ENCODE assay signal across 8 cellular contexts in the genomic region with DNA sequence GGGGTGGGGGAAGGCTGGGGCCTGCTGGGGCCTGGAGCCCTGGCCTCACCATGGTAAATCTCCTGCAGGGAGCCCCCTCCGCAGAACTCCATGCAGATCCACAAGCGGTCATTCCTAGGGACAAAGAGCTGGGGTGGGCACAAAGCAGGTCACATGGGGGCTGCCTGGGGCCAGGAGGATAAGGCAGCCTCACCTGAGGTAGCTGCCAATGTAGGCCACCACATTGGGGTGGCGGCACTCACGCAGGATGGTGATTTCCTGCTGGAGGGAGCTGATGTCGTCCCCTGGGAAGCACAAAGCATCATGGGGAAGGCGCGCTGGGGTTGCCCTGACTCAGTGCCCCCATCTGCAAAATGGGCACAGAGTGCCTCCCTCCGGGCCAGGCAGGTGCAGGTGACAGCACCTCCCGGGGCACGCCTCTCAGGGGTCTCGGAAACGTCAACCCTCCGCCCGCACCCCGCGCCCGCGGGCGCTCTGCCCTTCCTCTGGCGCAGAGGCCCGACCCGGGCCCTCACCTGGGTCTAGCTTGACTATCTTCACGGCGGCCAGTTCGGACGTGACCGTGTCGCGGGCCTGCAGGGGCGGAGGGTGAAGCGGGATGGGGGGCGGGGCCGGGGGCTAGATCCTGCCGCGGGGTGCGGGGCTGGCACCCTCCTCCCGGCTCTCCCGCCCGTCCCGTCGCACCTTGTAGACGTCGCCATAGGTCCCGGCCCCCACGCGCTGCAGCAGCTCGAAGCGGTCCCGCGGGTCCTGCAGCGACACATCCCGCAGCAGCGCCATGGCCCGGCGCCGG. TPM values are rescaled to one million over a fixed set of nuclear protein-coding genes. Genes with fewer than 3 reads are reported as not detected.
DNase-seq lines count a peak whose midpoint lies in the region; ATAC-seq, FAIRE-seq and TF ChIP-seq lines count a peak whose summit lies in the region.

No MANE protein-coding gene starts in this region.

- no peaks in the 10 kb centered on the region for H3K27me3 ChIP-seq in parathyroid adenoma (ENCODE audit: control insufficient read depth, insufficient read depth, low read length)

- DNase-seq in activated B cell treated with CpG ODN at 0.5 μM for 24 hours: peak; percentile 52
- DNase-seq in epithelial cell of esophagus (ENCODE audit: low read depth): no peak
- DNase-seq in dedifferentiated amniotic fluid mesenchymal stem cell (ENCODE audit: extremely low spot score): no peak
- no peak for DNase-seq in frontal cortex (ENCODE audit: low spot score in 2 of 2)
- no peak for DNase-seq in MV-4-11 (lab: John Stamatoyannopoulos, UW)

- no peak for FAIRE-seq in frontal cortex (lab: Jason Lieb, UNC)

- peak overlapping the region; percentile 83 for H2AFZ ChIP-seq in parathyroid adenoma

- no peaks in the 10 kb centered on the region for H3K9me3 Mint-ChIP-seq in activated B cell treated with CpG ODN at 0.5 μM for 24 hours

- no peaks in the 10 kb centered on the region for H3K36me3 ChIP-seq in parathyroid adenoma (ENCODE audit: control insufficient read depth, insufficient read depth, low read length)

- ATAC-seq in GM18511 (IDR thresholded peaks at IDR 0.05; ENCODE audit: unreplicated experiment) (peak; percentile 40), HG02798 (IDR thresholded peaks at IDR 0.05; ENCODE audit: poor library complexity, unreplicated experiment) (peak; percentile 6), activated B cell treated with CpG ODN at 0.5 μM for 24 hours (ENCODE audit: low read depth) (peak; percentile 17)

- POLR2A ChIA-PET in activated B cell treated with CpG ODN at 0.5 μM for 24 hours (lab: Charles Lee): interaction anchor here (0.8 to 7.1 kb wide), 18 partner anchors 8 to 331 kb away, joined by 3 to 86 read pairs (median 6); a partner anchor contains a TSS

- H3K9ac ChIP-seq in parathyroid adenoma: no peak overlapping the region

- intact Hi-C loops in activated B cell treated with CpG ODN at 0.5 μM for 24 hours (cut with micrococcal nuclease): loop anchor here (1.0 to 5.0 kb wide), 6 partner anchors 8 to 210 kb away; a partner anchor contains a TSS

- peak overlapping the region; percentile 83 for H3K4me3 Mint-ChIP-seq in activated B cell treated with CpG ODN at 0.5 μM for 24 hours

- H3K4me1 ChIP-seq in parathyroid adenoma: peaks cover 5% of the 10 kb centered on the region

- H3K4me1 Mint-ChIP-seq in activated B cell treated with CpG ODN at 0.5 μM for 24 hours: peaks cover 49% of the 10 kb centered on the region

- H3K4me2 ChIP-seq in parathyroid adenoma (ENCODE audit: low read length): peak overlapping the region; percentile 44

- no peaks in the 10 kb centered on the region for H3K27me3 Mint-ChIP-seq in activated B cell treated with CpG ODN at 0.5 μM for 24 hours

- H3K4me3 ChIP-seq in epithelial cell of esophagus (ENCODE audit: low read length) (peak overlapping the region; percentile 40), parathyroid adenoma (ENCODE audit: low read depth, low read length) (peak overlapping the region; percentile 42)

- H3K27ac Mint-ChIP-seq in activated B cell treated with CpG ODN at 0.5 μM for 24 hours: peak overlapping the region; percentile 91

- H3K9me3 ChIP-seq in parathyroid adenoma (ENCODE audit: control insufficient read depth, low read length): no peaks in the 10 kb centered on the region

- H3K27ac ChIP-seq in parathyroid adenoma: peak overlapping the region; percentile 15

- H3K79me2 ChIP-seq in parathyroid adenoma: no peaks in the 10 kb centered on the region

- TF ChIP-seq CTCF in activated B cell treated with CpG ODN at 0.5 μM for 24 hours (IDR thresholded peaks at IDR 0.05): no peak
- no peak for TF ChIP-seq CTCF in epithelial cell of esophagus (IDR thresholded peaks at IDR 0.05; ENCODE audit: insufficient read depth, low read depth, low read length, missing control alignments)
- no peak for TF ChIP-seq CTCF in parathyroid adenoma (IDR thresholded peaks at IDR 0.05)

- H3K36me3 Mint-ChIP-seq in activated B cell treated with CpG ODN at 0.5 μM for 24 hours (ENCODE audit: low read depth): peaks cover 39% of the 10 kb centered on the region

- CTCF ChIA-PET in activated B cell treated with CpG ODN at 0.5 μM for 24 hours (lab: Charles Lee): interaction anchor here (0.7 to 5.1 kb wide), 4 partner anchors 9 to 114 kb away, joined by 3 to 29 read pairs (median 5); no protein-coding TSS in a partner anchor

RNA-seq across cellular contexts. Expression of a gene that starts 0.4 kb away (rescaled TPM):
- total RNA-seq in activated B cell treated with CpG ODN at 0.5 μM for 24 hours (69.1 and 73.6 TPM in 2 replicates), frontal cortex (7.3 TPM)

RNA-seq across cellular contexts. Expression of a gene that starts 7.8 kb away (rescaled TPM):
- 35.1 and 44.6 TPM in 2 replicates for total RNA-seq in activated B cell treated with CpG ODN at 0.5 μM for 24 hours
- 11.8 TPM for total RNA-seq in frontal cortex

RNA-seq across cellular contexts. Expression of a gene that starts 24.2 kb away (rescaled TPM):
- 640 and 687 TPM in 2 replicates for total RNA-seq in activated B cell treated with CpG ODN at 0.5 μM for 24 hours
- 62.4 TPM for total RNA-seq in frontal cortex

RNA-seq across cellular contexts. Expression of a gene that starts 41.9 kb away (rescaled TPM):
- total RNA-seq in activated B cell treated with CpG ODN at 0.5 μM for 24 hours (2.2 and 3.7 TPM in 2 replicates), frontal cortex (under 0.01 TPM)

RNA-seq across cellular contexts. Expression of a gene that starts 42.8 kb away (rescaled TPM):
- 3.2 and 4.8 TPM in 2 replicates for total RNA-seq in activated B cell treated with CpG ODN at 0.5 μM for 24 hours
- total RNA-seq in frontal cortex: 0.82 TPM

Comparison
In these comparisons a context has a peak if more than half of its experiments do, and no peak if none do; other contexts are left out.
1. RNA of a gene that starts 24.2 kb away (total RNA-seq): 640 to 687 TPM in activated B cell treated with CpG ODN at 0.5 μM for 24 hours; 62.4 TPM in frontal cortex (single experiment); every median in the first group is over 10 times any median in the second.
2. Peak in every context shown above with its lines, with median percentiles within 50 percentile points of each other: ATAC-seq.